In the genomic region with DNA sequence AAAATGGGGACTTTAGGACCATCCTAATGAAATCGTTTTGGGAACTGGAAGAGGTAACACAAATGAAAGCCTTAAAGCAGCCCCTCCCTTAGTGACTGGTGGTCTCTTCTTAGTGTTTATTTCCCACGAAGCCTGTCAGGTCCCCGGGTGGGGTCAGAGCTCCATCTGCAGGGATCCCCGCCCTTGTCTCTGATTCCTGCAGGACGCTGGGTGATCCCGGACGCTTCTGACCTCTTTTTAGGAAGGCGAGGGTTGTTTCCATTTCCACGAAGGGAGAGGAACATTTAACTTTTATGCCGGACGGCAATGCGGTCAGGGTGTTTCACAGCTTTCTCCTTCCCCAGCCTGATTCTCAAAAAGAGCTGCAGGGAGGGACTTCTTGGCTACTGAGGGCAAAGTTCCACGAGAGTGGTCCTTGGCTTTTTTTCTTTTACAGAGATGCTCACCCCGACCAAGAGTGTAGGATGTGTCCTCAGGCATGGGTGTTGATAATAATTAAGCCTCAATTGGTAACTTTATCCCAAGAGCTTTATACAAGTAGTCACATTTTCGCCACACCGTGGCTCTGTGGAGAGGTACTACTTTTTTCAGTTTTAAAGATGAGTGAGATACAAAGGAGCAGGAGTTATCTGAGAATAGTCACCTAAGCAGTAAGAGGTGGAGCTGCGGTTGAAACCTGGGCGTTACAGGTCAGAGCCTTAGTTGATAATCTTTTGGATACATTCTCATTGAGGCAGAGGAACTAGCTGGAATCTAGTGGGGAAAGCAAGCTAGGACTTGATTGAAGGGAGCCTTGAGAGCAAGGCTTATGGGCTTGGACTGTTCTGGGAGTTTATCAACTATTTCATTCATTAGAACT, we compare ENCODE assay signal across 8 cellular contexts. TPM values are rescaled to one million over a fixed set of nuclear protein-coding genes. Genes with fewer than 3 reads are reported as not detected.
DNase-seq lines count a peak whose midpoint lies in the region; ATAC-seq, FAIRE-seq and TF ChIP-seq lines count a peak whose summit lies in the region.

No MANE protein-coding gene starts in this region.

- H3K4me1 Mint-ChIP-seq in astrocyte (ENCODE audit: low read depth, unreplicated experiment) = peaks cover 4% of the 10 kb centered on the region

- no peaks in the 10 kb centered on the region for H3K27me3 ChIP-seq in astrocyte (ENCODE audit: insufficient read depth, low read length)

- CTCF ChIA-PET in HEK293 (lab: Yijun Ruan, JAX) = interaction anchor here (0.5 to 1.5 kb wide), 3 partner anchors 12 to 98 kb away, joined by 3 to 12 read pairs (median 3); no protein-coding TSS in a partner anchor

- peak overlapping the region; percentile 92 for H3K4me3 Mint-ChIP-seq in astrocyte (ENCODE audit: unreplicated experiment)

- no peak overlapping the region for H3K27ac Mint-ChIP-seq in astrocyte (ENCODE audit: unreplicated experiment)

- H2AFZ ChIP-seq in astrocyte (ENCODE audit: low read depth, low read length) = peak overlapping the region; percentile 100

- H3K4me1 ChIP-seq in HEK293 (ENCODE audit: control insufficient read depth, insufficient read depth, low read length) (peaks cover 16% of the 10 kb centered on the region), astrocyte (ENCODE audit: insufficient read depth, low read length) (no peaks in the 10 kb centered on the region)

- H3K36me3 ChIP-seq in HEK293 (ENCODE audit: control insufficient read depth in 2 of 2, insufficient read depth in 1 of 2, low read length in 2 of 2) (peaks cover 6 to 58% of the 10 kb centered on the region in 2 experiments), astrocyte (ENCODE audit: insufficient read depth, low read length) (no peaks in the 10 kb centered on the region)

- DNase-seq in AG10803 (ENCODE audit: low read depth) (no peak), astrocyte (ENCODE audit: low read depth) (no peak), iris pigment epithelial cell (ENCODE audit: low read depth) (peak; percentile 8), posterior cingulate gyrus (no peak)
- peak; percentile 10 for DNase-seq in stimulated activated naive CD8-positive, alpha-beta T cell treated with anti-CD3 and anti-CD28 coated beads, Interleukin-15, Interleukin-2, amounts not matched to agents 100 U/mL and 50 U/mL, for 24 hours
- no peak for DNase-seq in stimulated activated CD4-positive, alpha-beta T cell treated with anti-CD3 and anti-CD28 coated beads, Interleukin-4, amount 100 ng/mL, for 1 hour

- H3K27ac ChIP-seq in HEK293 (ENCODE audit: extremely low read depth, low read depth, low read length) (peak overlapping the region; percentile 62; the same call in 1 of the 2 replicates), astrocyte (ENCODE audit: low read depth, low read length) (no peak overlapping the region)

- peaks cover 9% of the 10 kb centered on the region for H3K36me3 Mint-ChIP-seq in astrocyte (ENCODE audit: low read depth, unreplicated experiment)

- no peaks in the 10 kb centered on the region for H4K20me1 ChIP-seq in astrocyte (ENCODE audit: insufficient read depth, low read length)

- H3K4me3 ChIP-seq in AG10803 (ENCODE audit: low read length) = peak overlapping the region; percentile 97
- peak overlapping the region; percentile 49 for H3K4me3 ChIP-seq in HEK293 (ENCODE audit: low read depth, low read length)
- H3K4me3 ChIP-seq in astrocyte (ENCODE audit: insufficient read depth, low read depth, low read length) = peak overlapping the region; percentile 96

- intact Hi-C loops in posterior cingulate gyrus (cut with DNase I) = loop anchor here (1.0 to 5.0 kb wide), 4 partner anchors 20 to 70 kb away; partner anchors contain the start of genes ZNF223, ZNF225, ZNF230 and ZNF234

- TF ChIP-seq CTCF in AG10803 (conservative IDR thresholded peaks at IDR 0.05; ENCODE audit: low read length) (0 out of 2 replicates have a peak, but pooled peaks have one; percentile 10), HEK293 (tag by site-specific recombination; IDR thresholded peaks at IDR 0.05) (no peak), astrocyte (IDR thresholded peaks at IDR 0.05; ENCODE audit: insufficient read depth, low read depth, low read length) (no peak)

- H3K79me2 ChIP-seq in astrocyte (ENCODE audit: insufficient read depth, low read length) = peaks cover 4% of the 10 kb centered on the region

- no peak for FAIRE-seq in astrocyte (lab: Jason Lieb, UNC)

- POLR2A ChIA-PET in HEK293 (lab: Yijun Ruan, JAX) = interaction anchor here (0.8 to 1.4 kb wide), 6 partner anchors 21 to 140 kb away, joined by 3 to 6 read pairs (median 4); partner anchors contain the start of genes ZNF221, ZNF224, ZNF226 and ZNF227

- ATAC-seq in stimulated activated naive CD8-positive, alpha-beta T cell treated with anti-CD3 and anti-CD28 coated beads, Interleukin-15, Interleukin-2, amounts not matched to agents 100 U/mL and 50 U/mL, for 24 hours = no peak
- no peak for ATAC-seq in GM18867 (IDR thresholded peaks at IDR 0.05; ENCODE audit: unreplicated experiment)

- peaks cover 4% of the 10 kb centered on the region for H3K9me3 Mint-ChIP-seq in astrocyte (ENCODE audit: unreplicated experiment)

- H3K27me3 Mint-ChIP-seq in astrocyte (ENCODE audit: low read depth, unreplicated experiment) = no peaks in the 10 kb centered on the region

- H3K9ac ChIP-seq in astrocyte (ENCODE audit: low read length) = peak overlapping the region; percentile 75

- H3K9me3 ChIP-seq in HEK293 (ENCODE audit: control insufficient read depth, insufficient read depth, low read depth, low read length) = peaks cover 9% of the 10 kb centered on the region
- no peaks in the 10 kb centered on the region for H3K9me3 ChIP-seq in astrocyte (ENCODE audit: insufficient read depth, low read depth, low read length)

- H3K4me2 ChIP-seq in astrocyte (ENCODE audit: low read length) = peak overlapping the region; percentile 90

TF ChIP-seq in HEK293, 187 proteins besides CTCF, POLR2A, EP300 and RAD21 (continues in another document):
- TF ChIP-seq ZNF654 (tag by site-specific recombination; IDR thresholded peaks at IDR 0.05; ENCODE audit: low read depth) (peak; percentile 7; the same call in 1 of the 2 replicates), BCL6B (tag by site-specific recombination; IDR thresholded peaks at IDR 0.05) (no peak), MYNN (tag by site-specific recombination; IDR thresholded peaks at IDR 0.05; ENCODE audit: borderline replicate concordance) (no peak), PRDM10 (tag by site-specific recombination; IDR thresholded peaks at IDR 0.05) (peak; percentile 91), ZNF701 (tag by site-specific recombination; IDR thresholded peaks at IDR 0.05) (no peak)
- TF ChIP-seq, protein P1, sequence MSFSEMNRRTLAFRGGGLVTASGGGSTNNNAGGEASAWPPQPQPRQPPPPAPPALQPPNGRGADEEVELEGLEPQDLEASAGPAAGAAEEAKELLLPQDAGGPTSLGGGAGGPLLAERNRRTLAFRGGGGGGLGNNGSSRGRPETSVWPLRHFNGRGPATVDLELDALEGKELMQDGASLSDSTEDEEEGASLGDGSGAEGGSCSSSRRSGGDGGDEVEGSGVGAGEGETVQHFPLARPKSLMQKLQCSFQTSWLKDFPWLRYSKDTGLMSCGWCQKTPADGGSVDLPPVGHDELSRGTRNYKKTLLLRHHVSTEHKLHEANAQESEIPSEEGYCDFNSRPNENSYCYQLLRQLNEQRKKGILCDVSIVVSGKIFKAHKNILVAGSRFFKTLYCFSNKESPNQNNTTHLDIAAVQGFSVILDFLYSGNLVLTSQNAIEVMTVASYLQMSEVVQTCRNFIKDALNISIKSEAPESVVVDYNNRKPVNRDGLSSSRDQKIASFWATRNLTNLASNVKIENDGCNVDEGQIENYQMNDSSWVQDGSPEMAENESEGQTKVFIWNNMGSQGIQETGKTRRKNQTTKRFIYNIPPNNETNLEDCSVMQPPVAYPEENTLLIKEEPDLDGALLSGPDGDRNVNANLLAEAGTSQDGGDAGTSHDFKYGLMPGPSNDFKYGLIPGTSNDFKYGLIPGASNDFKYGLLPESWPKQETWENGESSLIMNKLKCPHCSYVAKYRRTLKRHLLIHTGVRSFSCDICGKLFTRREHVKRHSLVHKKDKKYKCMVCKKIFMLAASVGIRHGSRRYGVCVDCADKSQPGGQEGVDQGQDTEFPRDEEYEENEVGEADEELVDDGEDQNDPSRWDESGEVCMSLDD (tag by site-specific recombination; IDR thresholded peaks at IDR 0.05) = no peak

RNA-seq across cellular contexts. Expression of gene ZNF284, which starts 0.8 kb away (rescaled TPM):
- 3.6 and 3.7 TPM in 2 replicates for total RNA-seq in astrocyte

RNA-seq across cellular contexts. Expression of gene ZNF223, which starts 20.9 kb away (rescaled TPM):
- total RNA-seq in astrocyte = 3.5 and 4.1 TPM in 2 replicates

RNA-seq across cellular contexts. Expression of gene ZNF224, which starts 21.4 kb away (rescaled TPM):
- 24.6 and 25.2 TPM in 2 replicates for total RNA-seq in astrocyte

RNA-seq across cellular contexts. Expression of gene ZNF225, which starts 40.4 kb away (rescaled TPM):
- total RNA-seq in astrocyte = 4.5 and 4.7 TPM in 2 replicates

RNA-seq across cellular contexts. Expression of gene ZNF222, which starts 47.6 kb away (rescaled TPM):
- 4.0 and 5.5 TPM in 2 replicates for total RNA-seq in astrocyte

Comparison
In these comparisons a context has a peak if more than half of its experiments do, and no peak if none do; other contexts are left out.
1. DNase-seq: peak in iris pigment epithelial cell (single experiment) and stimulated activated naive CD8-positive, alpha-beta T cell treated with anti-CD3 and anti-CD28 coated beads, Interleukin-15, Interleukin-2, amounts not matched to agents 100 U/mL and 50 U/mL, for 24 hours (single experiment); none in AG10803 (single experiment), astrocyte (single experiment), posterior cingulate gyrus (0 of 10) and stimulated activated CD4-positive, alpha-beta T cell treated with anti-CD3 and anti-CD28 coated beads, Interleukin-4, amount 100 ng/mL, for 1 hour (single experiment).
2. Peak in every context shown above with its lines, with median percentiles within 50 percentile points of each other: H3K4me3 ChIP-seq.